In genomic region chr2:195477248-195477995, GRCh38 we compare ENCODE assay signal across 9 cellular contexts.
DNase-seq lines count a peak whose midpoint lies in the region; ATAC-seq and TF ChIP-seq lines count a peak whose summit lies in the region.
"Had no signal": no experiment of that assay in that cellular context is flagged by ENCODE, and none has a peak within 500 bp of the region (broad histone marks: within the 10 kb centered on the region; RNA-seq: fewer than 3 reads in every experiment).

No MANE protein-coding gene starts in this region.

- H3K4me3 ChIP-seq in choroid plexus epithelial cell (ENCODE audit: low read depth, low read length), result no peak overlapping the region

- ATAC-seq in GM21390 (IDR thresholded peaks at IDR 0.05; ENCODE audit: unreplicated experiment) (peak; percentile 62), HG03565 (IDR thresholded peaks at IDR 0.05; ENCODE audit: unreplicated experiment) (peak; percentile 69), GM21723 (IDR thresholded peaks at IDR 0.05; ENCODE audit: unreplicated experiment) (no peak), HG02840 (IDR thresholded peaks at IDR 0.05; ENCODE audit: low FRiP score, unreplicated experiment) (no peak)
- ATAC-seq: naive thymus-derived CD4-positive, alpha-beta T cell had no signal

- peak; percentile 10 for DNase-seq in Daoy (ENCODE audit: low read depth)
- DNase-seq in choroid plexus epithelial cell (ENCODE audit: low read depth), result peak; percentile 88
- DNase-seq in SKM-1 treated with dmso at 0.1 percent for 144 hours (lab: John Stamatoyannopoulos, UW; ENCODE audit: unreplicated experiment), result no peak
- DNase-seq in NCI-H82 (lab: John Stamatoyannopoulos, UW), result no peak
- DNase-seq: naive thymus-derived CD4-positive, alpha-beta T cell had no signal

- no peak for TF ChIP-seq CTCF in choroid plexus epithelial cell (conservative IDR thresholded peaks at IDR 0.05; ENCODE audit: low read depth, low read length)

Comparison
In these comparisons a context has a peak if more than half of its experiments do, and no peak if none do; other contexts are left out.
1. DNase-seq: peak in Daoy (single experiment) and choroid plexus epithelial cell (single experiment); none in SKM-1 treated with dmso at 0.1 percent for 144 hours (single experiment) and NCI-H82 (single experiment).
2. ATAC-seq: peak in GM21390 (single experiment) and HG03565 (single experiment); none in GM21723 (single experiment) and HG02840 (single experiment).